ENCODE assay signal across 10 cellular contexts in the genomic region with DNA sequence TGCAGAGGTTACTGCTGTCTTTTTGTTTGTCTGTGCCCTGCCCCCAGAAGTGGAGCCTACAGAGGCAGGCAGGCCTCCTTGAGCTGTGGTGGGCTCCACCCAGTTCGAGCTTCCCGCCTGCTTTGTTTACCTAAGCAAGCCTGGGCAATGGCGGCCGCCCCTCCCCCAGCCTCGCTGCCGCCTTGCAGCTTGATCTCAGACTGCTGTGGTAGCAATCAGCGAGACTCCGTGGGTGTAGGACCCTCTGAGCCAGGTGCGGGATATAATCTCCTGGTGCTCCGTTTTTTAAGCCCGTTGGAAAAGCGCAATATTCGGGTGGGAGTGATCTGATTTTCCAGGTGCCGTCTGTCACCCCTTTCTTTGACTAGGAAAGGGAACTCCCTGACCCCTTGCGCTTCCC. TPM values are rescaled to one million over a fixed set of nuclear protein-coding genes. Genes with fewer than 3 reads are reported as not detected.
DNase-seq lines count a peak whose midpoint lies in the region.
"Not testable (repeated sequence)": the region's sequence is repeated elsewhere in the genome, so short reads cannot be mapped to it uniquely, and the experiment has no call there.
"Had no signal": no experiment of that assay in that cellular context is flagged by ENCODE, and none has a peak within 500 bp of the region (broad histone marks: within the 10 kb centered on the region; RNA-seq: fewer than 3 reads in every experiment).

No MANE protein-coding gene starts in this region.

- not testable (repeated sequence) for H3K9me3 Mint-ChIP-seq in activated CD4-positive, alpha-beta T cell treated with anti-CD3 and anti-CD28 coated beads, Interleukin-2, amount 10 ng/mL, durations not matched to agents 24 days and 14 days

- H3K4me1 Mint-ChIP-seq in activated CD4-positive, alpha-beta T cell treated with anti-CD3 and anti-CD28 coated beads, Interleukin-2, amount 10 ng/mL, durations not matched to agents 24 days and 14 days = not testable (repeated sequence)

- not testable (repeated sequence) for H3K27ac Mint-ChIP-seq in activated CD4-positive, alpha-beta T cell treated with anti-CD3 and anti-CD28 coated beads, Interleukin-2, amount 10 ng/mL, durations not matched to agents 24 days and 14 days

- not testable (repeated sequence) for H3K4me3 Mint-ChIP-seq in activated CD4-positive, alpha-beta T cell treated with anti-CD3 and anti-CD28 coated beads, Interleukin-2, amount 10 ng/mL, durations not matched to agents 24 days and 14 days

- H3K27me3 Mint-ChIP-seq in activated CD4-positive, alpha-beta T cell treated with anti-CD3 and anti-CD28 coated beads, Interleukin-2, amount 10 ng/mL, durations not matched to agents 24 days and 14 days = not testable (repeated sequence)

- H3K36me3 Mint-ChIP-seq in activated CD4-positive, alpha-beta T cell treated with anti-CD3 and anti-CD28 coated beads, Interleukin-2, amount 10 ng/mL, durations not matched to agents 24 days and 14 days (ENCODE audit: low read depth) = not testable (repeated sequence)

- intact Hi-C loops in activated CD4-positive, alpha-beta T cell treated with anti-CD3 and anti-CD28 coated beads, Interleukin-2, amount 10 ng/mL, durations not matched to agents 24 days and 14 days (cut with micrococcal nuclease) = not testable (repeated sequence)

- DNase-seq in activated CD4-positive, alpha-beta T cell treated with anti-CD3 and anti-CD28 coated beads, Interleukin-2, amount 10 ng/mL, durations not matched to agents 24 days and 14 days = peak; percentile 20

RNA-seq across cellular contexts. Expression of a gene that starts 43.5 kb away (rescaled TPM):
- total RNA-seq in activated CD4-positive, alpha-beta T cell treated with anti-CD3 and anti-CD28 coated beads, Interleukin-2, amount 10 ng/mL, durations not matched to agents 24 days and 14 days = not detected in 2 replicates
- total RNA-seq: A172; B cell; Caco-2; Calu3; CD4-positive, alpha-beta memory T cell; CD4-positive, alpha-beta T cell; CD8-positive, alpha-beta memory T cell; CD8-positive, alpha-beta T cell; Daoy had no signal
